In the genomic region with DNA sequence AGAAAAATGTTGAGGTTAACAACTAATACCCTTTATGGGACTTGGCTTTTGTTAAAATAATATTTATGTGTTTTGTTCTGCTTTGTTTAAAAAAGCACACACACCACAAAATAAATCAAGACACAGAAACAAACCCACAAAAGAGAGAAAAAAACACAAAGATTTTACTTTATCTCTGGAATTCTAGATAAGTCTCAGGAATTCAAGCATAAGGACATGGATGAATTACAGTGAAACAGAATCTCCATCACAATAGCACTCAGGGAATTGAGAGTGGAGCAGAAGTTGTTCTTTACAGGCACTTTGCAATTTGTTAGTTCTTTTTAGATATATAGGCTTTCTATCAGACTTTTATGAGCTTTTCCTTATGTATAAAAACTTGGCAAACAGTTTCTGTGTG, we compare ENCODE assay signal across 13 cellular contexts.
"Had no signal": no experiment of that assay in that cellular context is flagged by ENCODE, and none has a peak within 500 bp of the region (broad histone marks: within the 10 kb centered on the region; RNA-seq: fewer than 3 reads in every experiment).

No MANE protein-coding gene starts in this region.

- H3K27ac ChIP-seq: brain microvascular endothelial cell, hepatocyte, upper lobe of left lung had no signal

- H3K36me3 Mint-ChIP-seq: natural killer cell had no signal

- H3K27me3 ChIP-seq: brain microvascular endothelial cell, hepatocyte, upper lobe of left lung had no signal

- H3K27me3 Mint-ChIP-seq: activated naive CD8-positive, alpha-beta T cell treated with anti-CD3 and anti-CD28 coated beads, Interleukin-2, amount 50 U/mL, for 24 hours; effector memory CD8-positive, alpha-beta T cell had no signal

- H2AFZ ChIP-seq: hepatocyte had no signal

- ATAC-seq: activated naive CD8-positive, alpha-beta T cell treated with anti-CD3 and anti-CD28 coated beads, Interleukin-2, amount 50 U/mL, for 24 hours; effector memory CD8-positive, alpha-beta T cell; left colon; natural killer cell had no signal

- H3K4me3 Mint-ChIP-seq: activated naive CD8-positive, alpha-beta T cell treated with anti-CD3 and anti-CD28 coated beads, Interleukin-2, amount 50 U/mL, for 24 hours; activated T-helper 1 cell treated with anti-CD3 and anti-CD28 coated beads, Interleukin-12 subunit alpha, Interleukin-12 subunit beta, Interleukin-2, Interleukin-4 antibody, amounts not matched to agents 30 ng/mL and 10 ng/mL and 1 ng/mL, durations not matched to agents 14 hours and 24 hours and 36 hours; effector memory CD8-positive, alpha-beta T cell; natural killer cell had no signal

- H3K36me3 ChIP-seq: brain microvascular endothelial cell, upper lobe of left lung had no signal

- H3K4me3 ChIP-seq: hepatocyte, upper lobe of left lung had no signal

- H3K4me1 Mint-ChIP-seq: activated naive CD8-positive, alpha-beta T cell treated with anti-CD3 and anti-CD28 coated beads, Interleukin-2, amount 50 U/mL, for 24 hours; natural killer cell had no signal

- H3K79me2 ChIP-seq: hepatocyte had no signal

- H3K4me2 ChIP-seq: hepatocyte had no signal

- DNase-seq: activated CD4-positive, alpha-beta T cell treated with anti-CD3 and anti-CD28 coated beads for 48 hours; activated naive CD4-positive, alpha-beta T cell; activated naive CD8-positive, alpha-beta T cell treated with anti-CD3 and anti-CD28 coated beads, Interleukin-2, amount 50 U/mL, for 24 hours; brain microvascular endothelial cell; effector memory CD8-positive, alpha-beta T cell; left colon; natural killer cell; stimulated activated CD4-positive, alpha-beta T cell treated with anti-CD3 and anti-CD28 coated beads, Interleukin-2, amount 100 ng/mL, for 48 hours; stimulated activated naive CD4-positive, alpha-beta T cell treated with Interleukin-2 at 50 U/mL for 16 hours; T-helper 1 cell; upper lobe of left lung had no signal

- H3K27ac Mint-ChIP-seq: activated naive CD8-positive, alpha-beta T cell treated with anti-CD3 and anti-CD28 coated beads, Interleukin-2, amount 50 U/mL, for 24 hours; activated T-helper 1 cell treated with anti-CD3 and anti-CD28 coated beads, Interleukin-12 subunit alpha, Interleukin-12 subunit beta, Interleukin-2, Interleukin-4 antibody, amounts not matched to agents 30 ng/mL and 10 ng/mL and 1 ng/mL, durations not matched to agents 14 hours and 24 hours and 36 hours; effector memory CD8-positive, alpha-beta T cell; natural killer cell had no signal

- H3K9me3 Mint-ChIP-seq: activated T-helper 1 cell treated with anti-CD3 and anti-CD28 coated beads, Interleukin-12 subunit alpha, Interleukin-12 subunit beta, Interleukin-2, Interleukin-4 antibody, amounts not matched to agents 30 ng/mL and 10 ng/mL and 1 ng/mL, durations not matched to agents 14 hours and 24 hours and 36 hours; effector memory CD8-positive, alpha-beta T cell had no signal

- H3K9me3 ChIP-seq: upper lobe of left lung had no signal
